In the genomic region with DNA sequence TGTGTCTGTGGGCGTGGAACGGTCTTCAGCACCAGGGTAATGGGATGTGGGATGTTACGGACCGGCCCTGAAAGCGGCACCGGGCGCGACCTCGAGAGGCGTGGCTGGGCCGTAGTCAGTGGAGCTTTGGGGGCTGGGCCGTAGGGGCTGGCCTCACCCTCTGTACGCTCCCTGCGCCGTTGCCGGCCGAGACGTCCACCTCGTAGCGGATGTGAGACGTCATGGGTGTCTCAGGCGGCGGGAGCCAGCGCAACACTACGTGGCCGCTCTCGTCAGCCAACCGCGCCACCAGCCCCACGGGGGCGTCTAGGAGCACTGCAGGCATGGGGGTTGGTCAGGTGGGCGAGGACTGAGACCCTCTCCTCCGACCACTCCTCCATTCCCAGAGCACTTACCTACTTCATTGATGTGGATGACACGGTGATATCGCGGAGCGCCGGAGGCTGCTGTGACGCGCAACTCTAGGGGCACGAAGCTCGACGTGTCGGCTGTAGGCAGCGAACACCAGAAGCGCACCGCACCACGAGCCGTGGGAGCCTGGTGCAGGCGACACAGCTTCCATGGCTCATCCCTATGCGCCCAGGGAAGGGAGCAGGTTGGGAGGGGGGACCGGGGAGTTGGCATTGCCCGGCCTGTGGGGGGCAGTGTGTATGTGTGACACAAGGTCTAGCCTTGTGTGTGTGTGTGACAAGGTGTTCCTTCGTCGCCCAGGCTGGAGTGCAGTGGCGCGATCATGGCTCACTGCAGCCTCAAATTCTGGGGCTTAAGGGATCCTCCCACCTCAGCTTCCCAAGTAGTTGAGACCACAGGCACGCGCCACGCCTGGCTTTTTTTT, we compare ENCODE assay signal across 8 cellular contexts. TPM values are rescaled to one million over a fixed set of nuclear protein-coding genes. Genes with fewer than 3 reads are reported as not detected.
DNase-seq lines count a peak whose midpoint lies in the region; ATAC-seq and TF ChIP-seq lines count a peak whose summit lies in the region.

No MANE protein-coding gene starts in this region.

- POLR2A ChIA-PET in PC-9 (lab: Charles Lee; ENCODE audit: unreplicated experiment), result interaction anchor here (0.5 kb wide), 1 partner anchor 35 kb away, joined by 4 read pairs; a partner anchor contains a TSS

- peaks cover 5% of the 10 kb centered on the region for H3K36me3 ChIP-seq in CD4-positive, CD25-positive, alpha-beta regulatory T cell (ENCODE audit: control insufficient read depth, insufficient read depth, low read length)
- H3K36me3 ChIP-seq in PC-9 (ENCODE audit: low read depth), result no peaks in the 10 kb centered on the region
- H3K36me3 ChIP-seq in aorta (ENCODE audit: control insufficient read depth in 1 of 2, insufficient read depth in 2 of 2, low read length in 1 of 2), result no peaks in the 10 kb centered on the region

- no peaks in the 10 kb centered on the region for H3K9me3 ChIP-seq in CD4-positive, CD25-positive, alpha-beta regulatory T cell (ENCODE audit: control insufficient read depth in 2 of 2, low read length in 2 of 2)
- H3K9me3 ChIP-seq in PC-9 (ENCODE audit: insufficient read depth, low read depth) (no peaks in the 10 kb centered on the region), aorta (ENCODE audit: control insufficient read depth, low read length) (no peaks in the 10 kb centered on the region)

- H3K27ac ChIP-seq in CD4-positive, CD25-positive, alpha-beta regulatory T cell (ENCODE audit: insufficient read depth, low read length, poor library complexity, severe bottlenecking), result peak overlapping the region; percentile 95
- no peak overlapping the region for H3K27ac ChIP-seq in PC-9
- H3K27ac ChIP-seq in aorta (ENCODE audit: low read depth in 1 of 2, low read length in 2 of 2), result no peak overlapping the region

- no peaks in the 10 kb centered on the region for H4K20me1 ChIP-seq in PC-9 (ENCODE audit: insufficient read depth)

- peaks cover 52% of the 10 kb centered on the region for H3K4me1 ChIP-seq in CD4-positive, CD25-positive, alpha-beta regulatory T cell (ENCODE audit: control insufficient read depth, insufficient read depth, low read length, poor library complexity, severe bottlenecking)
- H3K4me1 ChIP-seq in PC-9 (replicated peaks; ENCODE audit: insufficient read depth) (peaks cover 58% of the 10 kb centered on the region), aorta (ENCODE audit: control insufficient read depth in 1 of 2, insufficient read depth in 2 of 2, low read length in 2 of 2) (peaks cover 2 to 4% of the 10 kb centered on the region in 2 donors)

- H3K9me2 ChIP-seq in PC-9 (ENCODE audit: insufficient read depth), result no peaks in the 10 kb centered on the region

- H3K27ac Mint-ChIP-seq in CD4-positive, CD25-positive, alpha-beta regulatory T cell, result peak overlapping the region; percentile 98 to 100 (median 99)

- BruUV-seq in PC-9 (replicated peaks; lab: Mats Ljungman, UMichigan), result no TSS peak

- DNase-seq in CD4-positive, CD25-positive, alpha-beta regulatory T cell, result peak; percentile 76 to 92 (median 82)
- DNase-seq in PC-9 (no peak), activated T-helper 1 cell treated with Interleukin-2 at 50 U/mL for 16 hours (ENCODE audit: low read depth) (peak; percentile 61), foreskin melanocyte (peak; percentile 92), posterior vena cava (ENCODE audit: low spot score) (peak; percentile 93), aorta (peak; percentile 84 to 91)

- H3K4me3 Mint-ChIP-seq in CD4-positive, CD25-positive, alpha-beta regulatory T cell, result peak overlapping the region; percentile 84 to 98 (median 94)

- WGBS in aorta, 2 donors, result 2 to 3% methylated on average over 56 to 60 of the region's 60 CpGs

- peaks cover 5 to 54% (median 23%) of the 10 kb centered on the region in 4 donors for H3K4me1 Mint-ChIP-seq in CD4-positive, CD25-positive, alpha-beta regulatory T cell

- no peak overlapping the region for H2AFZ ChIP-seq in PC-9

- H3K9me3 Mint-ChIP-seq in CD4-positive, CD25-positive, alpha-beta regulatory T cell, result no peaks in the 10 kb centered on the region

- ATAC-seq in CD4-positive, CD25-positive, alpha-beta regulatory T cell (ENCODE audit: low read depth in 2 of 2), result peak; percentile 35 to 49
- ATAC-seq in GM19324 (IDR thresholded peaks at IDR 0.05; ENCODE audit: low FRiP score, unreplicated experiment) (peak; percentile 45), HG03439 (IDR thresholded peaks at IDR 0.05; ENCODE audit: unreplicated experiment) (peak; percentile 47), aorta (ENCODE audit: low FRiP score) (peak; percentile 65)

- peaks cover 19% of the 10 kb centered on the region for H3K27me3 Mint-ChIP-seq in CD4-positive, CD25-positive, alpha-beta regulatory T cell

- H3K4me2 ChIP-seq in PC-9, result peak overlapping the region; percentile 70

- peaks cover 46% of the 10 kb centered on the region for H3F3A ChIP-seq in PC-9 (ENCODE audit: insufficient read depth, low read depth)

- no peaks in the 10 kb centered on the region for H3K27me3 ChIP-seq in CD4-positive, CD25-positive, alpha-beta regulatory T cell (ENCODE audit: control insufficient read depth, insufficient read depth, low read length)
- H3K27me3 ChIP-seq in PC-9 (ENCODE audit: insufficient read depth, low read depth) (no peaks in the 10 kb centered on the region), aorta (ENCODE audit: control insufficient read depth in 1 of 2, insufficient read depth in 2 of 2, low read length in 1 of 2) (no peaks in the 10 kb centered on the region)

- intact Hi-C loops in PC-9 (cut with micrococcal nuclease; ENCODE audit: unreplicated experiment), result loop anchor here (5.0 kb wide), 1 partner anchor 96 kb away; no protein-coding TSS in a partner anchor
- intact Hi-C loops in posterior vena cava (cut with DNase I), result loop anchor here in 1 of 2 donors (10.0 kb wide), 1 partner anchor 103 kb away; a partner anchor contains a TSS
- intact Hi-C loops in aorta (cut with DNase I), result loop anchor here (5.0 kb wide), 4 partner anchors 36 to 56 kb away; a partner anchor contains a TSS

- CTCF ChIA-PET in PC-9 (lab: Charles Lee), result interaction anchor here (0.5 to 1.8 kb wide), 6 partner anchors 9 to 252 kb away, joined by 3 to 27 read pairs (median 3); a partner anchor contains a TSS

- no peak for TF ChIP-seq CTCF in PC-9 (conservative IDR thresholded peaks at IDR 0.05)

- peak overlapping the region; percentile 53 for H3K4me3 ChIP-seq in CD4-positive, CD25-positive, alpha-beta regulatory T cell (ENCODE audit: low read depth, low read length)
- peak overlapping the region; percentile 38; the same call in 1 of the 2 replicates for H3K4me3 ChIP-seq in PC-9
- H3K4me3 ChIP-seq in aorta (ENCODE audit: low read length in 2 of 2), result no peak overlapping the region

- peaks cover 6% of the 10 kb centered on the region for H3K36me3 Mint-ChIP-seq in CD4-positive, CD25-positive, alpha-beta regulatory T cell

- peaks cover 8% of the 10 kb centered on the region; the same call in 1 of the 2 replicates for H3K79me2 ChIP-seq in PC-9 (ENCODE audit: low read depth)

RNA-seq across cellular contexts. Expression of a gene that starts 2.4 kb away (rescaled TPM):
- total RNA-seq in CD4-positive, CD25-positive, alpha-beta regulatory T cell, result 10.3 TPM
- 1 to 10 TPM; 7.3 to 9.2 (median 8.9) TPM for polyA plus RNA-seq in CD4-positive, CD25-positive, alpha-beta regulatory T cell
- total RNA-seq in PC-9 (2021) (7.3 and 10.0 TPM in 2 replicates), posterior vena cava (1 to 10 TPM; 4.0 to 6.4 TPM), aorta (10 to 100 TPM in 1 of 2 donors, 1 to 10 TPM in 1; 7.4 to 13.1 TPM)
- 10 to 100 TPM in 1 of 2 donors, under 1 TPM in 1; 0.63 to 32.4 TPM for polyA plus RNA-seq in aorta

RNA-seq across cellular contexts. Expression of a gene that starts 7.3 kb away (rescaled TPM):
- 3.0 TPM for total RNA-seq in CD4-positive, CD25-positive, alpha-beta regulatory T cell
- polyA plus RNA-seq in CD4-positive, CD25-positive, alpha-beta regulatory T cell, result 1 to 10 TPM; 5.6 to 8.4 (median 7.0) TPM
- total RNA-seq in PC-9 (2021) (4.6 and 4.8 TPM in 2 replicates), posterior vena cava (1 to 10 TPM; 1.2 to 1.8 TPM), aorta (1 to 10 TPM; 1.5 to 1.7 TPM)
- 1 to 10 TPM in 1 of 2 donors, under 1 TPM in 1; 0.50 to 5.7 TPM for polyA plus RNA-seq in aorta

RNA-seq across cellular contexts. Expression of a gene that starts 26.5 kb away (rescaled TPM):
- total RNA-seq in CD4-positive, CD25-positive, alpha-beta regulatory T cell, result 10.4 TPM
- 1 to 10 TPM in 3 of 4 donors, under 1 TPM in 1; 0.86 to 2.4 (median 2.1) TPM for polyA plus RNA-seq in CD4-positive, CD25-positive, alpha-beta regulatory T cell
- 25.2 and 30.4 TPM in 2 replicates for total RNA-seq in PC-9 (2021)
- total RNA-seq in posterior vena cava, result 10 to 100 TPM; 38.4 to 40.2 TPM
- 10 to 100 TPM; 36.4 to 37.4 TPM for total RNA-seq in aorta
- polyA plus RNA-seq in aorta, result 10 to 100 TPM; 11.4 to 41.0 TPM

RNA-seq across cellular contexts. Expression of a gene that starts 35.4 kb away (rescaled TPM):
- total RNA-seq in CD4-positive, CD25-positive, alpha-beta regulatory T cell, result 66.5 TPM
- polyA plus RNA-seq in CD4-positive, CD25-positive, alpha-beta regulatory T cell, result 10 to 100 TPM; 18.7 to 23.1 (median 21.7) TPM
- total RNA-seq in PC-9 (2021) (9.4 and 13.7 TPM in 2 replicates), posterior vena cava (10 to 100 TPM; 13.0 to 20.9 TPM), aorta (10 to 100 TPM; 18.0 to 44.4 TPM)
- 100 to 1,000 TPM in 1 of 2 donors, 10 to 100 TPM in 1; 28.3 to 111 TPM for polyA plus RNA-seq in aorta

RNA-seq across cellular contexts. Expression of a gene that starts 35.7 kb away (rescaled TPM):
- 24.0 TPM for total RNA-seq in CD4-positive, CD25-positive, alpha-beta regulatory T cell
- polyA plus RNA-seq in CD4-positive, CD25-positive, alpha-beta regulatory T cell, result 10 to 100 TPM; 69.0 to 88.3 (median 73.8) TPM
- total RNA-seq in PC-9 (2021) (80.3 and 90.6 TPM in 2 replicates), posterior vena cava (10 to 100 TPM; 41.5 to 42.9 TPM), aorta (10 to 100 TPM; 36.2 to 50.7 TPM)
- polyA plus RNA-seq in aorta, result 100 to 1,000 TPM in 1 of 2 donors, 10 to 100 TPM in 1; 25.5 to 119 TPM

Comparison
In these comparisons a context has a peak if more than half of its experiments do, and no peak if none do; other contexts are left out.
1. DNase-seq: peak in CD4-positive, CD25-positive, alpha-beta regulatory T cell (3 of 3), activated T-helper 1 cell treated with Interleukin-2 at 50 U/mL for 16 hours (single experiment), foreskin melanocyte (single experiment), posterior vena cava (single experiment) and aorta (2 of 2); none in PC-9 (0 of 2).
2. H3K4me3 ChIP-seq: peak in CD4-positive, CD25-positive, alpha-beta regulatory T cell (single experiment) and PC-9 (single experiment); none in aorta (0 of 2).
3. Peak in every context shown above with its lines, with median percentiles within 50 percentile points of each other: ATAC-seq.